1 cellular context compared by ENCODE assay signal in the genomic region with DNA sequence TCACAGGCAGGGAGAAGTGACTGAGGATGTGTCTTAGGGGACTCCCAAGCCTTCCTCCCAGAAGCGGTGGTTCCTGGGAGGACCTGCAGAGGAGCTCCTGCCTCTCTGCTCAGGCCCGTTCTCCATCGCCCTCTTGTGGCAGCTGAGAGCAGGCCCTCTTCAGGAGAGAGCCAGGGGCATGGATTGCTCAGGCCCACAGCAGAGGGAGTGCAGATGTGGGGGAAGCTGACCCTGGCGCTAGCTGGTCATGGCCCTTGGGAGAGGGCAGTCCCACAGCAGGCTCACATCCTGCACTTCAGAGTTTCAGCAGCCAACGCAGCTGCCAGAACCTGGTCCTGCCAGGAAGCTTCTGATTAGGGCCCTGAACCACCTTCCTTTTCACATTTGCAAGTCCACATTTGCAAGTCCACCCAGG.
A peak's percentile ranks its signal among the peaks of the same experiment; 100 is the strongest.
TF ChIP-seq lines count a peak whose summit lies in the region.

No MANE protein-coding gene starts in this region.

TF ChIP-seq in HepG2, 621 proteins besides CTCF, POLR2A, EP300 and RAD21 (continued from another document):
- TF ChIP-seq, protein P1, sequence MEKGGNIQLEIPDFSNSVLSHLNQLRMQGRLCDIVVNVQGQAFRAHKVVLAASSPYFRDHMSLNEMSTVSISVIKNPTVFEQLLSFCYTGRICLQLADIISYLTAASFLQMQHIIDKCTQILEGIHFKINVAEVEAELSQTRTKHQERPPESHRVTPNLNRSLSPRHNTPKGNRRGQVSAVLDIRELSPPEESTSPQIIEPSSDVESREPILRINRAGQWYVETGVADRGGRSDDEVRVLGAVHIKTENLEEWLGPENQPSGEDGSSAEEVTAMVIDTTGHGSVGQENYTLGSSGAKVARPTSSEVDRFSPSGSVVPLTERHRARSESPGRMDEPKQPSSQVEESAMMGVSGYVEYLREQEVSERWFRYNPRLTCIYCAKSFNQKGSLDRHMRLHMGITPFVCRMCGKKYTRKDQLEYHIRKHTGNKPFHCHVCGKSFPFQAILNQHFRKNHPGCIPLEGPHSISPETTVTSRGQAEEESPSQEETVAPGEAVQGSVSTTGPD (CRISPR knock-in tag; IDR thresholded peaks at IDR 0.05): no peak
- TF ChIP-seq KLF16 (CRISPR knock-in tag; IDR thresholded peaks at IDR 0.05) (no peak), ZNF143 (CRISPR knock-in tag; IDR thresholded peaks at IDR 0.05) (peak; percentile 42; the same call in 1 of the 2 replicates), KDM5B (CRISPR knock-in tag; IDR thresholded peaks at IDR 0.05; ENCODE audit: borderline replicate concordance) (no peak), HDAC2 (CRISPR knock-in tag; IDR thresholded peaks at IDR 0.05) (no peak), CBX2 (IDR thresholded peaks at IDR 0.05; ENCODE audit: low read depth, low read length) (no peak), CBX2 (CRISPR knock-in tag; IDR thresholded peaks at IDR 0.05; ENCODE audit: low read depth) (no peak), ZNF274 (CRISPR knock-in tag; IDR thresholded peaks at IDR 0.05) (no peak), ZFY (CRISPR knock-in tag; IDR thresholded peaks at IDR 0.05) (peak; percentile 23; the same call in 1 of the 2 replicates), KDM1A (CRISPR knock-in tag; IDR thresholded peaks at IDR 0.05) (no peak), U2AF2 (IDR thresholded peaks at IDR 0.05; ENCODE audit: low read depth, low read length) (no peak), PITX1 (CRISPR knock-in tag; IDR thresholded peaks at IDR 0.05) (no peak), ZNF782 (CRISPR knock-in tag; IDR thresholded peaks at IDR 0.05; ENCODE audit: borderline replicate concordance) (no peak), HNRNPLL (IDR thresholded peaks at IDR 0.05; ENCODE audit: low read depth, low read length, poor library complexity, severe bottlenecking) (no peak)
- TF ChIP-seq, protein P2, sequence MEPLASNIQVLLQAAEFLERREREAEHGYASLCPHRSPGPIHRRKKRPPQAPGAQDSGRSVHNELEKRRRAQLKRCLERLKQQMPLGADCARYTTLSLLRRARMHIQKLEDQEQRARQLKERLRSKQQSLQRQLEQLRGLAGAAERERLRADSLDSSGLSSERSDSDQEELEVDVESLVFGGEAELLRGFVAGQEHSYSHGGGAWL (CRISPR knock-in tag; IDR thresholded peaks at IDR 0.05): no peak
- TF ChIP-seq, protein P3, sequence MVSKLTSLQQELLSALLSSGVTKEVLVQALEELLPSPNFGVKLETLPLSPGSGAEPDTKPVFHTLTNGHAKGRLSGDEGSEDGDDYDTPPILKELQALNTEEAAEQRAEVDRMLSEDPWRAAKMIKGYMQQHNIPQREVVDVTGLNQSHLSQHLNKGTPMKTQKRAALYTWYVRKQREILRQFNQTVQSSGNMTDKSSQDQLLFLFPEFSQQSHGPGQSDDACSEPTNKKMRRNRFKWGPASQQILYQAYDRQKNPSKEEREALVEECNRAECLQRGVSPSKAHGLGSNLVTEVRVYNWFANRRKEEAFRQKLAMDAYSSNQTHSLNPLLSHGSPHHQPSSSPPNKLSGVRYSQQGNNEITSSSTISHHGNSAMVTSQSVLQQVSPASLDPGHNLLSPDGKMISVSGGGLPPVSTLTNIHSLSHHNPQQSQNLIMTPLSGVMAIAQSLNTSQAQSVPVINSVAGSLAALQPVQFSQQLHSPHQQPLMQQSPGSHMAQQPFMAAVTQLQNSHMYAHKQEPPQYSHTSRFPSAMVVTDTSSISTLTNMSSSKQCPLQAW (CRISPR knock-in tag; IDR thresholded peaks at IDR 0.05): no peak
- TF ChIP-seq, protein P4, sequence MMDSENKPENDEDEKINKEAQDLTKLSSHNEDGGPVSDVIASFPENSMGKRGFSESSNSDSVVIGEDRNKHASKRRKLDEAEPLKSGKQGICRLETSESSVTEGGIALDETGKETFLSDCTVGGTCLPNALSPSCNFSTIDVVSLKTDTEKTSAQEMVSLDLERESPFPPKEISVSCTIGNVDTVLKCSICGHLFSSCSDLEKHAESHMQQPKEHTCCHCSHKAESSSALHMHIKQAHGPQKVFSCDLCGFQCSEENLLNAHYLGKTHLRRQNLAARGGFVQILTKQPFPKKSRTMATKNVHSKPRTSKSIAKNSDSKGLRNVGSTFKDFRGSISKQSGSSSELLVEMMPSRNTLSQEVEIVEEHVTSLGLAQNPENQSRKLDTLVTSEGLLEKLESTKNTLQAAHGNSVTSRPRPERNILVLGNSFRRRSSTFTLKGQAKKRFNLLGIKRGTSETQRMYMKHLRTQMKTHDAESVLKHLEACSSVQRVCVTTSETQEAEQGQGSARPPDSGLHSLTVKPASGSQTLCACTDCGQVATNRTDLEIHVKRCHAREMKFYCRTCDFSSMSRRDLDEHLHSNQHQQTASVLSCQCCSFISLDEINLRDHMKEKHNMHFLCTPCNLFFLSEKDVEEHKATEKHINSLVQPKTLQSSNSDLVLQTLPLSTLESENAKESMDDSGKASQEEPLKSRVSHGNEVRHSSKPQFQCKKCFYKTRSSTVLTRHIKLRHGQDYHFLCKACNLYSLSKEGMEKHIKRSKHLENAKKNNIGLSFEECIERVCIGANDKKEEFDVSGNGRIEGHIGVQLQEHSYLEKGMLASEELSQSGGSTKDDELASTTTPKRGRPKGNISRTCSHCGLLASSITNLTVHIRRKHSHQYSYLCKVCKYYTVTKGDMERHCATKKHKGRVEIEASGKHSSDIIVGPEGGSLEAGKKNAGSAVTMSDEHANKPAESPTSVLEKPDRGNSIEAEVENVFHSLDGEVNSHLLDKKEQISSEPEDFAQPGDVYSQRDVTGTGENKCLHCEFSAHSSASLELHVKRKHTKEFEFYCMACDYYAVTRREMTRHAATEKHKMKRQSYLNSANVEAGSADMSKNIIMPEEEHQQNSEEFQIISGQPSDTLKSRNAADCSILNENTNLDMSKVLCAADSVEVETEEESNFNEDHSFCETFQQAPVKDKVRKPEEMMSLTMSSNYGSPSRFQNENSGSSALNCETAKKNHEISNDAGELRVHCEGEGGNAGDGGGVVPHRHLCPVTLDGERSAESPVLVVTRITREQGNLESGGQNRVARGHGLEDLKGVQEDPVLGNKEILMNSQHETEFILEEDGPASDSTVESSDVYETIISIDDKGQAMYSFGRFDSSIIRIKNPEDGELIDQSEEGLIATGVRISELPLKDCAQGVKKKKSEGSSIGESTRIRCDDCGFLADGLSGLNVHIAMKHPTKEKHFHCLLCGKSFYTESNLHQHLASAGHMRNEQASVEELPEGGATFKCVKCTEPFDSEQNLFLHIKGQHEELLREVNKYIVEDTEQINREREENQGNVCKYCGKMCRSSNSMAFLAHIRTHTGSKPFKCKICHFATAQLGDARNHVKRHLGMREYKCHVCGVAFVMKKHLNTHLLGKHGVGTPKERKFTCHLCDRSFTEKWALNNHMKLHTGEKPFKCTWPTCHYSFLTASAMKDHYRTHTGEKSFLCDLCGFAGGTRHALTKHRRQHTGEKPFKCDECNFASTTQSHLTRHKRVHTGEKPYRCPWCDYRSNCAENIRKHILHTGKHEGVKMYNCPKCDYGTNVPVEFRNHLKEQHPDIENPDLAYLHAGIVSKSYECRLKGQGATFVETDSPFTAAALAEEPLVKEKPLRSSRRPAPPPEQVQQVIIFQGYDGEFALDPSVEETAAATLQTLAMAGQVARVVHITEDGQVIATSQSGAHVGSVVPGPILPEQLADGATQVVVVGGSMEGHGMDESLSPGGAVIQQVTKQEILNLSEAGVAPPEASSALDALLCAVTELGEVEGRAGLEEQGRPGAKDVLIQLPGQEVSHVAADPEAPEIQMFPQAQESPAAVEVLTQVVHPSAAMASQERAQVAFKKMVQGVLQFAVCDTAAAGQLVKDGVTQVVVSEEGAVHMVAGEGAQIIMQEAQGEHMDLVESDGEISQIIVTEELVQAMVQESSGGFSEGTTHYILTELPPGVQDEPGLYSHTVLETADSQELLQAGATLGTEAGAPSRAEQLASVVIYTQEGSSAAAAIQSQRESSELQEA (CRISPR knock-in tag; IDR thresholded peaks at IDR 0.05; ENCODE audit: not compliant biosample characterization): peak; percentile 96
TF ChIP-seq in HepG2: peak in this region for 12.
